Comparison of ENCODE assay signal across 17 cellular contexts in the genomic region with DNA sequence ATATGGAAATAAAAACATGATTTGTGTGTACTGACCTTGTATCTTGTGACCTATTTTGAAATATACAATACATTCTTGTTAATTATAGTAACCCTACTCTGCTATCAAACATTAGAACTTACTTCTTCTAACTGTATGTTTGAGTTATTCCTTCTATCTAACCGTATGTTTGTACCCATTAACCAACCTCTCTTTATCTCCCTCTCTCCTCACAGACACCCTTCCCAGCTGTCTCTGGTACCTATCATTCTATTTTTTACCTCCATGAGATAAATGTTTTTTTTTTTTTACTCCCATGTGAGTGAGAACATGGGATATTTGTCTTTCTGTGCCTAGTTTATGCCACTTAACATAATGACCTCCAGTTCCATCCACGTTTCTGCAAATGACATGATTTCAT.
"Had no signal": no experiment of that assay in that cellular context is flagged by ENCODE, and none has a peak within 500 bp of the region (broad histone marks: within the 10 kb centered on the region; RNA-seq: fewer than 3 reads in every experiment).

No MANE protein-coding gene starts in this region.

- H3K4me2 ChIP-seq: KMS-11 had no signal

- H3K36me3 ChIP-seq: SJCRH30 had no signal

- H3K27me3 ChIP-seq: SJCRH30 had no signal

- H3K27ac ChIP-seq: HL-60, KMS-11, SJCRH30 had no signal

- H3K4me1 ChIP-seq: SJCRH30 had no signal

- DNase-seq: Kasumi-1, MM.1S, NCI-H1417 treated with DMSO at 0.1 percent for 48 hours, NCI-H1694 treated with DMSO at 0.1 percent for 48 hours, NCI-H2171, NCI-H226, NCI-H446, NCI-H510A, NCI-H524 treated with DMSO at 0.1 percent for 48 hours, NCI-H774, RPMI8226, SHP77 treated with DMSO at 0.1 percent for 48 hours, SJCRH30 had no signal

- H3K9me3 ChIP-seq: SJCRH30 had no signal

- H3K4me3 ChIP-seq: K562, SJCRH30 had no signal

- H3K9ac ChIP-seq: KMS-11 had no signal

- ATAC-seq: K562, SK-N-SH treated with all-trans-retinoic acid at 6 μM for 48 hours had no signal
